Comparison of ENCODE assay signal across 24 cellular contexts in the genomic region with DNA sequence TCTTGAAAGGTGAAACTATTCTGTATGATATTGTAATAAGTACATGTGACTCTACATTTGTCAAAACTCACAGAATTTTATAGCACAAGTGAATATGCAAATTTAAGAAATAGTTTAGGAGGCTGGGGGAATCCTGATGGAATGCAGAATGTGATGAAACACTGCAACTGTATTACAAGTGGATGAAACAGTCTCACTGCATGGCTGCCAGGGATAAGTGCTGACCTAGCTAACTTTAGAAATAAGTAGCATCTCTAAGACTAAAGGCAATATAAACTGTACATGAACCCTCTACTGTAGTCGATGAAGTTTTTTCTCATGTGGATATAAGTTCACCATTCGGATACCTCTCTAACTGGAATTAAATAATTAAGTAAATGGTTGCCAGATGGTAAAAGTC.
"Had no signal": no experiment of that assay in that cellular context is flagged by ENCODE, and none has a peak within 500 bp of the region (broad histone marks: within the 10 kb centered on the region; RNA-seq: fewer than 3 reads in every experiment).

No MANE protein-coding gene starts in this region.

- H3K27ac Mint-ChIP-seq: effector memory CD8-positive, alpha-beta T cell; naive thymus-derived CD8-positive, alpha-beta T cell; nephron progenitor cell; stimulated activated naive CD8-positive, alpha-beta T cell treated with anti-CD3 and anti-CD28 coated beads, Interleukin-15, amount 100 ng/mL, for 72 hours had no signal

- H3K27me3 ChIP-seq: esophagus squamous epithelium, gastrocnemius medialis, suprapubic skin, transverse colon had no signal

- H3K4me2 ChIP-seq: smooth muscle cell had no signal

- H3K4me3 ChIP-seq: esophagus squamous epithelium, gastrocnemius medialis, lower lobe of right lung, smooth muscle cell, suprapubic skin, transverse colon had no signal

- H3K27ac ChIP-seq: esophagus squamous epithelium, gastrocnemius medialis, lower lobe of right lung, suprapubic skin, transverse colon had no signal

- H3K9me3 ChIP-seq: esophagus squamous epithelium, gastrocnemius medialis, lower lobe of right lung, suprapubic skin, transverse colon had no signal

- H3K36me3 ChIP-seq: esophagus squamous epithelium, gastrocnemius medialis, lower lobe of right lung, suprapubic skin, transverse colon had no signal

- ATAC-seq: effector memory CD8-positive, alpha-beta T cell; gastrocnemius medialis; left ventricle myocardium superior; lower lobe of right lung; naive thymus-derived CD8-positive, alpha-beta T cell; sciatic nerve; stimulated activated naive CD8-positive, alpha-beta T cell treated with anti-CD3 and anti-CD28 coated beads, Interleukin-15, amount 100 ng/mL, for 72 hours had no signal

- H3K4me1 Mint-ChIP-seq: nephron progenitor cell; stimulated activated naive CD8-positive, alpha-beta T cell treated with anti-CD3 and anti-CD28 coated beads, Interleukin-15, amount 100 ng/mL, for 72 hours had no signal

- H3K4me1 ChIP-seq: esophagus squamous epithelium, gastrocnemius medialis, lower lobe of right lung, suprapubic skin, transverse colon had no signal

- DNase-seq: cerebellar nuclear complex; cortex of kidney; effector memory CD8-positive, alpha-beta T cell; erythroblast; esophagus squamous epithelium; gastrocnemius medialis; head of caudate nucleus; left ventricle myocardium superior; lower lobe of right lung; naive thymus-derived CD8-positive, alpha-beta T cell; nephron progenitor cell; nucleus accumbens; posterior cingulate gyrus; retina; stimulated activated CD4-positive, alpha-beta T cell treated with anti-CD3 and anti-CD28 coated beads, Interleukin-12 subunit alpha, Interleukin-12 subunit beta, amount 100 ng/mL, for 4 hours; stimulated activated CD4-positive, alpha-beta T cell treated with anti-CD3 and anti-CD28 coated beads, Interleukin-1b, Interleukin-23, amount 100 ng/mL, for 48 hours; stimulated activated CD4-positive, alpha-beta T cell treated with anti-CD3 and anti-CD28 coated beads, Interleukin-4, amount 100 ng/mL, for 1 hour; stimulated activated CD8-positive, alpha-beta memory T cell treated with anti-CD3 and anti-CD28 coated beads, Interleukin-4, amount 100 ng/mL, for 48 hours; stimulated activated naive CD4-positive, alpha-beta T cell; stimulated activated naive CD8-positive, alpha-beta T cell treated with anti-CD3 and anti-CD28 coated beads, Interleukin-15, amount 100 ng/mL, for 72 hours; transverse colon had no signal

- H3K4me3 Mint-ChIP-seq: effector memory CD8-positive, alpha-beta T cell; naive thymus-derived CD8-positive, alpha-beta T cell; nephron progenitor cell; stimulated activated naive CD8-positive, alpha-beta T cell treated with anti-CD3 and anti-CD28 coated beads, Interleukin-15, amount 100 ng/mL, for 72 hours had no signal

- H3K36me3 Mint-ChIP-seq: naive thymus-derived CD8-positive, alpha-beta T cell had no signal

- H3K9me3 Mint-ChIP-seq: naive thymus-derived CD8-positive, alpha-beta T cell; nephron progenitor cell; stimulated activated naive CD8-positive, alpha-beta T cell treated with anti-CD3 and anti-CD28 coated beads, Interleukin-15, amount 100 ng/mL, for 72 hours had no signal
